In the genomic region with DNA sequence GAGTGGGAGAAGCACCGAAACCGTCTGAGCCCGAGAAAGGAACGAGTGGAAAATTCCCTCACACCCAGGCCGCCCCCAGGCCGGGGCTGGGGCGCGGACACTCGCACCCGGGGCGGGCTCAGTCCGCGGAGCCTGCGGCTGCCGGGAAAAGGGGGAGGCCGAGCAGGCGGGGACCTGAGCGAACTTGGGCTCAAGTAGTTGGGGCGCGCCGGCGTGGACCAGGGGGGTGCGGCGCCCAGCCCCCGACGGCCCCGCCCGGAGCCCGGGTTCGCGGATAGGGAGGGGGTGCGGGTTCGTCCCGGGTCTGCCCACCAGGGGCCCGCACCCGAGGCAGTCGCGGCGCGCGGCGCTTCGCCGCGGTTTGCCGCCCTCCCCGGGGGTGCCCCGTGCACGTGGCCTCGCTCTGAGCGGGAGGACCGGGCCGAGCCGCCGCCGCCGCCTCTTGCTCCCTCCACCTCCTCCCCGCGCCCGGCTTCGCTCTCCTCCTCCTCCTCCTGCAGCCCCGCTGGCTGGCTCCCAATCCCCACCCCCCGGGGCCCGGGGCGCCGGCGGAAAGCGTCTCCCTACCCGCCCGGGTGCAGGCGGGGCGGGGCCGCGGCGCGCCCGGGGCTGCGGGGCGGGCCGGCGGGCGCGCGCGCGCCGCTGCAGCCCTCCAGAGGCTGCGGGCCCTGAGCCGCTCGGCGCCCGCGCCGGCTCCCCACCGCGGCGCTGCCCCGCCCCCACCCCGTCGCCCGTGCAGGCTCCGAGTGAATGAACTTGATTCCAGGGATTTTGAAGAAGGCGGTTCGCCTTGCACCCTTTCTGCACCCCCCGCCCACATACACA, we compare ENCODE assay signal across 8 cellular contexts. TPM values are rescaled to one million over a fixed set of nuclear protein-coding genes. Genes with fewer than 3 reads are reported as not detected.
DNase-seq lines count a peak whose midpoint lies in the region; ATAC-seq and TF ChIP-seq lines count a peak whose summit lies in the region.

No MANE protein-coding gene starts in this region.

- H3K27ac ChIP-seq in HUES6 (ENCODE audit: low read depth, low read length) (peak overlapping the region; percentile 87; the same call in 1 of the 2 replicates), SJSA1 (peak overlapping the region; percentile 78)

- ATAC-seq in stimulated activated naive B cell treated with anti-CD40 and anti-IgM and Interleukin-4, amounts not matched to agents 10 μg/mL and 1 μg/mL and 100 μg/mL, for 72 hours (replicated peaks), result no peak

- CTCF ChIA-PET in BJ (lab: Yijun Ruan, JAX), result no interaction called here

- DNase-seq in BJ (ENCODE audit: low read depth), result no peak
- DNase-seq in SJSA1 (ENCODE audit: low read depth in 1 of 2, low spot score in 2 of 2), result peak; percentile 56 to 80
- DNase-seq in dedifferentiated amniotic fluid mesenchymal stem cell (ENCODE audit: extremely low spot score), result peak; percentile 66
- peak; percentile 83 for DNase-seq in left kidney (ENCODE audit: low read depth, low spot score)
- DNase-seq in stimulated activated naive B cell treated with anti-CD40 and anti-IgM and Interleukin-4, amounts not matched to agents 10 μg/mL and 1 μg/mL and 100 μg/mL, for 72 hours, result no peak
- DNase-seq in OCI-M2 (lab: John Stamatoyannopoulos, UW; ENCODE audit: unreplicated experiment), result no peak

- in situ Hi-C loops in GM18951 (cut with MboI; ENCODE audit: low sequenced_read_pairs, unreplicated experiment), result no loop called here

- H3K4me3 ChIP-seq in BJ (ENCODE audit: low read depth, low read length), result peak overlapping the region; percentile 28
- H3K4me3 ChIP-seq in HUES6 (ENCODE audit: low read depth, low read length), result peak overlapping the region; percentile 87
- peak overlapping the region; percentile 59 for H3K4me3 ChIP-seq in SJSA1

- peak overlapping the region; percentile 78 to 85 for H3K4me3 Mint-ChIP-seq in stimulated activated naive B cell treated with anti-CD40 and anti-IgM and Interleukin-4, amounts not matched to agents 10 μg/mL and 1 μg/mL and 100 μg/mL, for 72 hours

- H3K36me3 Mint-ChIP-seq in stimulated activated naive B cell treated with anti-CD40 and anti-IgM and Interleukin-4, amounts not matched to agents 10 μg/mL and 1 μg/mL and 100 μg/mL, for 72 hours, result peaks cover 0 to 9% of the 10 kb centered on the region in 2 donors

- H3K9me3 Mint-ChIP-seq in stimulated activated naive B cell treated with anti-CD40 and anti-IgM and Interleukin-4, amounts not matched to agents 10 μg/mL and 1 μg/mL and 100 μg/mL, for 72 hours, result peaks cover 4% of the 10 kb centered on the region in 2 donors

- no peaks in the 10 kb centered on the region for H3K9me3 ChIP-seq in HUES6 (ENCODE audit: control insufficient read depth, insufficient read depth, low read depth, low read length)
- H3K9me3 ChIP-seq in SJSA1 (replicated peaks), result no peaks in the 10 kb centered on the region

- H3K9ac ChIP-seq in HUES6 (ENCODE audit: low read length), result peak overlapping the region; percentile 85

- H3K4me1 Mint-ChIP-seq in stimulated activated naive B cell treated with anti-CD40 and anti-IgM and Interleukin-4, amounts not matched to agents 10 μg/mL and 1 μg/mL and 100 μg/mL, for 72 hours, result peaks cover 13 to 26% of the 10 kb centered on the region in 2 donors

- no peak for TF ChIP-seq CTCF in BJ (IDR thresholded peaks at IDR 0.05; ENCODE audit: insufficient read depth, low read depth, low read length)

- no peak overlapping the region for H3K27ac Mint-ChIP-seq in stimulated activated naive B cell treated with anti-CD40 and anti-IgM and Interleukin-4, amounts not matched to agents 10 μg/mL and 1 μg/mL and 100 μg/mL, for 72 hours

- peak; percentile 29 for TF ChIP-seq POLR2A in GM18951 (IDR thresholded peaks at IDR 0.05; ENCODE audit: extremely low read depth, insufficient read depth, insufficient read length)

- H3K36me3 ChIP-seq in BJ (ENCODE audit: control insufficient read depth, insufficient read depth, low read length), result no peaks in the 10 kb centered on the region
- H3K36me3 ChIP-seq in HUES6 (ENCODE audit: control insufficient read depth, insufficient read depth, low read length), result no peaks in the 10 kb centered on the region
- H3K36me3 ChIP-seq in SJSA1, result no peaks in the 10 kb centered on the region

- H3K27me3 ChIP-seq in BJ (ENCODE audit: control insufficient read depth, insufficient read depth, low read length) (peaks cover 21% of the 10 kb centered on the region), HUES6 (ENCODE audit: control insufficient read depth, insufficient read depth, low read length) (peaks cover 56% of the 10 kb centered on the region), SJSA1 (replicated peaks) (no peaks in the 10 kb centered on the region)

- H3K4me1 ChIP-seq in HUES6 (ENCODE audit: control insufficient read depth, insufficient read depth, low read length), result peaks cover 30% of the 10 kb centered on the region
- H3K4me1 ChIP-seq in SJSA1 (replicated peaks), result peaks cover 6% of the 10 kb centered on the region

- POLR2A ChIA-PET in BJ (lab: Charles Lee), result no interaction called here

- H3K27me3 Mint-ChIP-seq in stimulated activated naive B cell treated with anti-CD40 and anti-IgM and Interleukin-4, amounts not matched to agents 10 μg/mL and 1 μg/mL and 100 μg/mL, for 72 hours, result peaks cover 53 to 56% of the 10 kb centered on the region in 2 donors

RNA-seq across cellular contexts. Expression of a gene that starts 1.2 kb away (rescaled TPM):
- 0.25 and 0.47 TPM in 2 replicates for polyA plus RNA-seq in BJ (2011; rRNA removed)
- polyA minus RNA-seq in BJ (2011; rRNA and poly(A)+ RNA removed), result 0.47 and 1.0 TPM in 2 replicates
- 7.6 TPM in 2 replicates for total RNA-seq in SJSA1 (2014; rRNA removed; shearing (Covaris generic))

Comparison
In these comparisons a context has a peak if more than half of its experiments do, and no peak if none do; other contexts are left out.
1. DNase-seq: peak in SJSA1 (2 of 2), dedifferentiated amniotic fluid mesenchymal stem cell (single experiment) and left kidney (single experiment); none in BJ (single experiment), stimulated activated naive B cell treated with anti-CD40 and anti-IgM and Interleukin-4, amounts not matched to agents 10 μg/mL and 1 μg/mL and 100 μg/mL, for 72 hours (single experiment) and OCI-M2 (single experiment).
2. H3K4me3 ChIP-seq: peak in every context shown above with its lines; median percentile 87 in HUES6; 59 in SJSA1; 28 in BJ.